1 cellular context compared by ENCODE assay signal in genomic region chr5:37370864-37371726, GRCh38.
TF ChIP-seq lines count a peak whose summit lies in the region.

Gene NUP155 (minus strand): TSS chr5:37371106. CDS start chr5:37370977, 129 bp downstream.

TF ChIP-seq in HepG2, 621 proteins besides CTCF, POLR2A, EP300 and RAD21 (continued from another document and continues in another):
- TF ChIP-seq ARID5B (CRISPR knock-in tag; IDR thresholded peaks at IDR 0.05) = no peak; the same call in none of the 2 replicates
- no peak for TF ChIP-seq ZBTB1 (CRISPR knock-in tag; IDR thresholded peaks at IDR 0.05; ENCODE audit: borderline replicate concordance)
- TF ChIP-seq ZFX (CRISPR knock-in tag; IDR thresholded peaks at IDR 0.05; ENCODE audit: low read depth) = peak; percentile 67
- TF ChIP-seq ARID4A (CRISPR knock-in tag; IDR thresholded peaks at IDR 0.05; ENCODE audit: borderline replicate concordance) = peak; percentile 89
- no peak for TF ChIP-seq ZBTB7B (CRISPR knock-in tag; IDR thresholded peaks at IDR 0.05)
- TF ChIP-seq PAF1 (CRISPR knock-in tag; IDR thresholded peaks at IDR 0.05) = no peak
- no peak for TF ChIP-seq ZNF879 (CRISPR knock-in tag; IDR thresholded peaks at IDR 0.05)
- TF ChIP-seq MXD3 (CRISPR knock-in tag; IDR thresholded peaks at IDR 0.05) = no peak
- no peak; the same call in none of the 2 replicates for TF ChIP-seq MYPOP (CRISPR knock-in tag; IDR thresholded peaks at IDR 0.05)
- no peak for TF ChIP-seq FOXM1 (CRISPR knock-in tag; IDR thresholded peaks at IDR 0.05)
- peak; percentile 20; the same call in 1 of the 2 replicates for TF ChIP-seq BCL6 (CRISPR knock-in tag; IDR thresholded peaks at IDR 0.05)
- no peak for TF ChIP-seq ARID3A (IDR thresholded peaks at IDR 0.05; ENCODE audit: low read depth, low read length)
- TF ChIP-seq ZBTB37 (CRISPR knock-in tag; IDR thresholded peaks at IDR 0.05) = no peak
- no peak for TF ChIP-seq ZBTB43 (CRISPR knock-in tag; conservative IDR thresholded peaks at IDR 0.05)
- no peak for TF ChIP-seq THRA (CRISPR knock-in tag; IDR thresholded peaks at IDR 0.05; ENCODE audit: borderline replicate concordance)
- peak; percentile 93; the same call in 1 of the 2 replicates for TF ChIP-seq ZNF788 (CRISPR knock-in tag; IDR thresholded peaks at IDR 0.05; ENCODE audit: borderline replicate concordance)
- TF ChIP-seq ZNF776 (CRISPR knock-in tag; IDR thresholded peaks at IDR 0.05) = peak; percentile 78; the same call in 1 of the 2 replicates
- TF ChIP-seq ELF4 (CRISPR knock-in tag; IDR thresholded peaks at IDR 0.05; ENCODE audit: borderline replicate concordance) = 0 out of 2 replicates have a peak, but pooled peaks have one; percentile 35
- no peak for TF ChIP-seq ZNF557 (CRISPR knock-in tag; IDR thresholded peaks at IDR 0.05)
- TF ChIP-seq NR2F6 (IDR thresholded peaks at IDR 0.05) = 0 out of 2 replicates have a peak, but pooled peaks have one; percentile 25
- TF ChIP-seq NR2F6 (CRISPR knock-in tag; IDR thresholded peaks at IDR 0.05) = no peak
- no peak for TF ChIP-seq CCAR2 (optimal IDR thresholded peaks at IDR 0.05; ENCODE audit: low read depth, low read length)
- no peak for TF ChIP-seq ZNF446 (CRISPR knock-in tag; IDR thresholded peaks at IDR 0.05)
- no peak for TF ChIP-seq XBP1 (CRISPR knock-in tag; IDR thresholded peaks at IDR 0.05)
- peak; percentile 71; the same call in 1 of the 2 replicates for TF ChIP-seq ZNF724P (CRISPR knock-in tag; IDR thresholded peaks at IDR 0.05; ENCODE audit: borderline replicate concordance)
- no peak for TF ChIP-seq CENPT (CRISPR knock-in tag; IDR thresholded peaks at IDR 0.05; ENCODE audit: low read depth)
- peak; percentile 96 for TF ChIP-seq ZMYM4 (CRISPR knock-in tag; IDR thresholded peaks at IDR 0.05)
- no peak for TF ChIP-seq PLSCR1 (CRISPR knock-in tag; IDR thresholded peaks at IDR 0.05; ENCODE audit: borderline replicate concordance)
- no peak for TF ChIP-seq ZUFSP (CRISPR knock-in tag; IDR thresholded peaks at IDR 0.05; ENCODE audit: borderline replicate concordance)
- TF ChIP-seq ZNF883 (CRISPR knock-in tag; IDR thresholded peaks at IDR 0.05; ENCODE audit: not compliant biosample characterization) = no peak
- peak; percentile 99 for TF ChIP-seq CREM (IDR thresholded peaks at IDR 0.05)
- peak; percentile 92 for TF ChIP-seq CREM (CRISPR knock-in tag; IDR thresholded peaks at IDR 0.05)
- no peak for TF ChIP-seq IRX3 (CRISPR knock-in tag; IDR thresholded peaks at IDR 0.05; ENCODE audit: borderline replicate concordance, low read depth)
- no peak for TF ChIP-seq ZNF678 (CRISPR knock-in tag; IDR thresholded peaks at IDR 0.05)
- TF ChIP-seq ZNF333 (CRISPR knock-in tag; IDR thresholded peaks at IDR 0.05; ENCODE audit: borderline replicate concordance) = peak; percentile 74; the same call in 1 of the 2 replicates
- TF ChIP-seq NFYC (CRISPR knock-in tag; IDR thresholded peaks at IDR 0.05) = peak; percentile 38; the same call in 1 of the 2 replicates
- 0 out of 2 replicates have a peak, but pooled peaks have one; percentile 40 for TF ChIP-seq CC2D1A (CRISPR knock-in tag; IDR thresholded peaks at IDR 0.05)
- TF ChIP-seq ZNF354B (CRISPR knock-in tag; IDR thresholded peaks at IDR 0.05) = no peak; the same call in 1 of the 2 replicates
- no peak for TF ChIP-seq ZNF10 (CRISPR knock-in tag; IDR thresholded peaks at IDR 0.05; ENCODE audit: borderline replicate concordance, low read depth)
- no peak for TF ChIP-seq PLRG1 (conservative IDR thresholded peaks at IDR 0.05)
- no peak for TF ChIP-seq ZSCAN20 (CRISPR knock-in tag; IDR thresholded peaks at IDR 0.05; ENCODE audit: borderline replicate concordance)
- peak; percentile 70 for TF ChIP-seq HCFC1 (IDR thresholded peaks at IDR 0.05; ENCODE audit: low read depth, low read length)
